In genomic region chrX:153554519-153555167, GRCh38 we compare ENCODE assay signal across 9 cellular contexts. TPM values are rescaled to one million over a fixed set of nuclear protein-coding genes. Genes with fewer than 3 reads are reported as not detected.
A peak's percentile ranks its signal among the peaks of the same experiment; 100 is the strongest.
DNase-seq lines count a peak whose midpoint lies in the region; ATAC-seq and TF ChIP-seq lines count a peak whose summit lies in the region.
"Had no signal": no experiment of that assay in that cellular context is flagged by ENCODE, and none has a peak within 500 bp of the region (broad histone marks: within the 10 kb centered on the region; RNA-seq: fewer than 3 reads in every experiment).

No MANE protein-coding gene starts in this region.

- no peaks in the 10 kb centered on the region for H3K27me3 ChIP-seq in heart right ventricle

- peak; percentile 14 for DNase-seq in DMS79 treated with DMSO at 0.1 percent for 48 hours (lab: John Stamatoyannopoulos, UW)
- DNase-seq in HUDEP-2 (lab: John Stamatoyannopoulos, UW; ENCODE audit: unreplicated experiment in 76 of 76): peak in 50 of 76 experiments; percentile 0 to 53 (median 14)
- DNase-seq in T follicular helper cell (ENCODE audit: low read depth): peak; percentile 40
- peak; percentile 57 for DNase-seq in activated naive CD8-positive, alpha-beta T cell treated with anti-CD3 and anti-CD28 coated beads, Interleukin-2, amount 50 U/mL, for 24 hours
- DNase-seq in heart right ventricle: peak; percentile 48 to 69
- DNase-seq in retinal pigment epithelial cell (ENCODE audit: low read depth): no peak

- H3K36me3 ChIP-seq in heart right ventricle: no peaks in the 10 kb centered on the region

- TF ChIP-seq CTCF in heart right ventricle (IDR thresholded peaks at IDR 0.05): peak; percentile 29 to 70 (median 64)
- TF ChIP-seq CTCF in retinal pigment epithelial cell (conservative IDR thresholded peaks at IDR 0.05; ENCODE audit: low read depth, low read length): peak; percentile 73

- H3K9me3 Mint-ChIP-seq in activated naive CD8-positive, alpha-beta T cell treated with anti-CD3 and anti-CD28 coated beads, Interleukin-2, amount 50 U/mL, for 24 hours: no peaks in the 10 kb centered on the region
- H3K9me3 Mint-ChIP-seq: activated naive CD4-positive, alpha-beta T cell treated with anti-CD3 and anti-CD28 coated beads, Interleukin-2, amount 50 U/mL, for 24 hours had no signal

- H3K4me3 ChIP-seq in heart right ventricle: no peak overlapping the region
- no peak overlapping the region for H3K4me3 ChIP-seq in retinal pigment epithelial cell (ENCODE audit: low read length)

- peaks cover 2% of the 10 kb centered on the region for H3K4me1 Mint-ChIP-seq in activated naive CD8-positive, alpha-beta T cell treated with anti-CD3 and anti-CD28 coated beads, Interleukin-2, amount 50 U/mL, for 24 hours
- H3K4me1 Mint-ChIP-seq: activated naive CD4-positive, alpha-beta T cell treated with anti-CD3 and anti-CD28 coated beads, Interleukin-2, amount 50 U/mL, for 24 hours had no signal

- no peaks in the 10 kb centered on the region for H3K9me3 ChIP-seq in heart right ventricle

- no peaks in the 10 kb centered on the region for H3K4me1 ChIP-seq in heart right ventricle

- H3K27me3 Mint-ChIP-seq in activated naive CD8-positive, alpha-beta T cell treated with anti-CD3 and anti-CD28 coated beads, Interleukin-2, amount 50 U/mL, for 24 hours: no peaks in the 10 kb centered on the region
- H3K27me3 Mint-ChIP-seq: activated naive CD4-positive, alpha-beta T cell treated with anti-CD3 and anti-CD28 coated beads, Interleukin-2, amount 50 U/mL, for 24 hours had no signal

- 35 to 41% methylated on average over 14 to 17 of the region's 17 CpGs for WGBS in heart right ventricle, 2 donors

- intact Hi-C loops in heart right ventricle (cut with DNase I): loop anchor here in 9 of 10 donors (1.0 to 10.0 kb wide), 6 partner anchors 90 to 114 kb away; partner anchors contain the start of gene DUSP9 (in 1 of the 9)

- H3K36me3 Mint-ChIP-seq in activated naive CD8-positive, alpha-beta T cell treated with anti-CD3 and anti-CD28 coated beads, Interleukin-2, amount 50 U/mL, for 24 hours (ENCODE audit: low read depth): no peaks in the 10 kb centered on the region
- H3K36me3 Mint-ChIP-seq: activated naive CD4-positive, alpha-beta T cell treated with anti-CD3 and anti-CD28 coated beads, Interleukin-2, amount 50 U/mL, for 24 hours had no signal

- H3K27ac ChIP-seq in heart right ventricle: no peak overlapping the region

- no peak overlapping the region for H3K27ac Mint-ChIP-seq in activated naive CD8-positive, alpha-beta T cell treated with anti-CD3 and anti-CD28 coated beads, Interleukin-2, amount 50 U/mL, for 24 hours
- H3K27ac Mint-ChIP-seq: activated naive CD4-positive, alpha-beta T cell treated with anti-CD3 and anti-CD28 coated beads, Interleukin-2, amount 50 U/mL, for 24 hours had no signal

- no peak overlapping the region for H3K4me3 Mint-ChIP-seq in activated naive CD8-positive, alpha-beta T cell treated with anti-CD3 and anti-CD28 coated beads, Interleukin-2, amount 50 U/mL, for 24 hours
- H3K4me3 Mint-ChIP-seq: activated naive CD4-positive, alpha-beta T cell treated with anti-CD3 and anti-CD28 coated beads, Interleukin-2, amount 50 U/mL, for 24 hours had no signal

- peak; percentile 33 for ATAC-seq in activated naive CD8-positive, alpha-beta T cell treated with anti-CD3 and anti-CD28 coated beads, Interleukin-2, amount 50 U/mL, for 24 hours
- ATAC-seq in heart right ventricle: peak; percentile 42 to 81 (median 68)
- no peak for ATAC-seq in GM19395 (IDR thresholded peaks at IDR 0.05; ENCODE audit: unreplicated experiment)
- no peak for ATAC-seq in GM19467 (IDR thresholded peaks at IDR 0.05; ENCODE audit: unreplicated experiment)

RNA-seq across cellular contexts. Expression of gene ATP2B3, which starts 37.2 kb away (rescaled TPM):
- total RNA-seq in heart right ventricle: not detected
- not detected for polyA plus RNA-seq in heart right ventricle

RNA-seq across cellular contexts. Expression of gene CCNQ, which starts 44.3 kb away (rescaled TPM):
- 10 to 100 TPM; 16.9 to 50.1 (median 21.7) TPM for total RNA-seq in heart right ventricle
- polyA plus RNA-seq in heart right ventricle: 100 to 1,000 TPM in 1 of 2 donors, 10 to 100 TPM in 1; 95.2 to 132 TPM

RNA-seq across cellular contexts. Expression of gene BGN, which starts 59.9 kb away (rescaled TPM):
- 100 to 1,000 TPM in 1 of 10 donors, 10 to 100 TPM in 9; 38.7 to 202 (median 62.4) TPM for total RNA-seq in heart right ventricle
- 100 to 1,000 TPM; 101 to 116 TPM for polyA plus RNA-seq in heart right ventricle

Comparison
In these comparisons a context has a peak if more than half of its experiments do, and no peak if none do; other contexts are left out.
1. ATAC-seq: peak in activated naive CD8-positive, alpha-beta T cell treated with anti-CD3 and anti-CD28 coated beads, Interleukin-2, amount 50 U/mL, for 24 hours (single experiment) and heart right ventricle (8 of 8); none in GM19395 (single experiment) and GM19467 (single experiment).